In genomic region chr2:240948086-240948485, GRCh38 we compare ENCODE assay signal across 19 cellular contexts. TPM values are rescaled to one million over a fixed set of nuclear protein-coding genes. Genes with fewer than 3 reads are reported as not detected.
"Had no signal": no experiment of that assay in that cellular context is flagged by ENCODE, and none has a peak within 500 bp of the region (broad histone marks: within the 10 kb centered on the region; RNA-seq: fewer than 3 reads in every experiment).

No MANE protein-coding gene starts in this region.

- H3K27me3 ChIP-seq: dorsolateral prefrontal cortex, gastrocnemius medialis, heart left ventricle had no signal

- FAIRE-seq: astrocyte, small intestine had no signal

- H3K9me3 ChIP-seq: gastrocnemius medialis, heart left ventricle had no signal

- ATAC-seq: activated T-helper 17 cell treated with anti-CD3 and anti-CD28 coated beads, Interleukin-2, amount 50 U/mL, for 72 hours; gastrocnemius medialis; heart left ventricle; left cardiac atrium; T-helper 17 cell had no signal

- H3K4me3 ChIP-seq: dorsolateral prefrontal cortex, gastrocnemius medialis, heart left ventricle, lung had no signal

- H3K4me1 ChIP-seq: gastrocnemius medialis had no signal

- H3K36me3 ChIP-seq: gastrocnemius medialis, heart left ventricle, WERI-Rb-1 had no signal

- H3K27ac ChIP-seq: dorsolateral prefrontal cortex, gastrocnemius medialis, heart left ventricle, WERI-Rb-1 had no signal

- DNase-seq: activated CD4-positive, alpha-beta T cell treated with anti-CD3 and anti-CD28 coated beads for 48 hours; activated naive CD4-positive, alpha-beta T cell treated with anti-CD3 and anti-CD28 coated beads, Interleukin-2, amount 10 ng/mL, durations not matched to agents 7 days and 5 days; left cardiac atrium; midbrain; small intestine; stimulated activated CD4-positive, alpha-beta T cell treated with anti-CD3 and anti-CD28 coated beads, Interleukin-4, amount 100 ng/mL, for 24 hours; stimulated activated naive CD4-positive, alpha-beta T cell treated with Interleukin-2 at 50 U/mL for 16 hours; WERI-Rb-1 had no signal

RNA-seq across cellular contexts. Expression of gene CROCC2, which starts 42.0 kb away (rescaled TPM):
- total RNA-seq: activated T-helper 17 cell treated with anti-CD3 and anti-CD28 coated beads, Interleukin-2, amount 50 U/mL, for 72 hours; astrocyte; endodermal cell; epithelial cell of proximal tubule; heart left ventricle; left cardiac atrium; myocyte; T-helper 17 cell; urinary bladder had no signal

RNA-seq across cellular contexts. Expression of gene MAB21L4, which starts 52.1 kb away (rescaled TPM):
- total RNA-seq: activated T-helper 17 cell treated with anti-CD3 and anti-CD28 coated beads, Interleukin-2, amount 50 U/mL, for 72 hours; gastrocnemius medialis; left cardiac atrium; myocyte; T-helper 17 cell had no signal
